ENCODE assay signal across 9 cellular contexts in the genomic region with DNA sequence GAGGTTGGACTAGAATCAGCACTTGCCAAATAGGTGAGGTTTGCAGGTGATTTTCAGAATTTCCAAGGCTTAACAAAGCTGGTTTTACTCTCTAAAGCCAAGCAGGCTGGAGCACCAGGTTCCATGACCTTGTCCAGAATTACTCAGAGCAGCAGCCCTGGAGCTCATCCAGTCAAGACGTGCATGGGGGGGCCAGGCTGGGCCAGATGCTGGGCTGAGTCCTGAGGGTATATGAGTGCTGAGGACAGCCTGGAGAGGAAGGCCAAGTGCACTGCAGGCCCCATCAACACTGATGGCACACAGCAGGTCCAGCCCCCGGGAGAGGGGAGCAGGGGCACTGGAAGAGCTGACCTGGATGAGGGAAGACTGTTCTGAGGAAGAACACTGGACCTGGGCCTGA.
"Had no signal": no experiment of that assay in that cellular context is flagged by ENCODE, and none has a peak within 500 bp of the region (broad histone marks: within the 10 kb centered on the region; RNA-seq: fewer than 3 reads in every experiment).

No MANE protein-coding gene starts in this region.

- H3K4me2 ChIP-seq: GM23338 had no signal

- H3K27ac Mint-ChIP-seq: GM23338, H9, HFFc6 had no signal

- ATAC-seq: GM23338, HCT116 had no signal

- DNase-seq: GM23248, GOT3, H7, H9, HCEC 1CT, HFFc6 had no signal

- H2AFZ ChIP-seq: GM23248, GM23338 had no signal

- H3K4me3 Mint-ChIP-seq: GM23338, H9, HFFc6 had no signal

- H3K36me3 ChIP-seq: HAP-1 had no signal

- H3K27ac ChIP-seq: GM23248 had no signal

- H3K4me3 ChIP-seq: GM23248, GM23338, HAP-1 had no signal

- H3K9ac ChIP-seq: GM23248 had no signal
